In the genomic region with DNA sequence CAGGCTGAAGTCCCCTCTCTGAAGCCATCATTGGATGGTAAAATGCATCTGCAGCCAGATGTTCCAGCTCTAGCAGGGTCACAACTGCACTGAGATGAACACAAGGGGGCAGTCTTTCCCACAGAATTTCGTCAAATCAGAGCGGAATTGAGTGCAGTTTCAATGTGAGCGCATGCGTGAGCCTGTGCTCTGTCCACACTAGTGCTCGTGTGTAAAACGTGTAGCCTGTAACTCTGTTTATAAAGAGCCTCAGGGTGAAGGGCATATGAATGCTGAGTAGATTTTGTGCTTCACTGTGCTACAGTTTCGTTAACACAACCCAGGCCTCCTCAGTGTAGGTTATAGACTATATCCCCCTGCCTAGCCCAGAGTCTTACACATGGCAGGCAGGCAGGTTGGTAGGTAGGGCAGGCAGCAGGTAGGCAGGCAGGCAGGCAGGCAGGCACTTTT, we compare ENCODE assay signal across 8 cellular contexts.
DNase-seq lines count a peak whose midpoint lies in the region; ATAC-seq, FAIRE-seq and TF ChIP-seq lines count a peak whose summit lies in the region.

No MANE protein-coding gene starts in this region.

- no peaks in the 10 kb centered on the region for H3K79me2 ChIP-seq in keratinocyte (ENCODE audit: control insufficient read depth, insufficient read depth, low read length)

- FAIRE-seq in keratinocyte (lab: Jason Lieb, UNC): peak; percentile 96

- POLR2A ChIA-PET in A673 (lab: Charles Lee; ENCODE audit: low non-redundant PET): no interaction called here

- H3K4me3 ChIP-seq in A673 (ENCODE audit: low read depth, low read length, poor library complexity, severe bottlenecking): no peak overlapping the region
- H3K4me3 ChIP-seq in keratinocyte (ENCODE audit: control insufficient read depth in 2 of 3, extremely low read depth in 1 of 3, insufficient read depth in 2 of 3, low read depth in 1 of 3, low read length in 3 of 3): peak overlapping the region in 1 of 3 experiments; percentile 40

- dilution Hi-C loops in keratinocyte (cut with MboI; ENCODE audit: extremely low pct_ligation_motif_present, low sequenced_read_pairs): no loop called here

- ATAC-seq in GM18498 (IDR thresholded peaks at IDR 0.05; ENCODE audit: unreplicated experiment): peak; percentile 98
- ATAC-seq in HG02885 (IDR thresholded peaks at IDR 0.05; ENCODE audit: poor library complexity, unreplicated experiment): peak; percentile 93

- peak; percentile 86 for DNase-seq in A673 (ENCODE audit: low spot score)
- peak; percentile 76 for DNase-seq in NCI-H1694 treated with DMSO at 0.1 percent for 48 hours (lab: John Stamatoyannopoulos, UW)
- DNase-seq in UCSD-AML1 (lab: John Stamatoyannopoulos, UW; ENCODE audit: unreplicated experiment): peak; percentile 32
- DNase-seq in T47D (ENCODE audit: low read depth in 1 of 2, low spot score in 1 of 2): peak; percentile 60 to 89
- DNase-seq in keratinocyte (ENCODE audit: low read depth, low spot score): peak; percentile 26
- DNase-seq in stimulated activated CD4-positive, alpha-beta T cell treated with anti-CD3 and anti-CD28 coated beads, Interleukin-2, amount 100 ng/mL, for 24 hours: peak; percentile 70 to 78

- CTCF ChIA-PET in A673 (lab: Charles Lee): interaction anchor here (0.6 kb wide), 1 partner anchor 74 kb away, joined by 3 read pairs; no protein-coding TSS in a partner anchor

- intact Hi-C loops in A673 (cut with micrococcal nuclease; ENCODE audit: unreplicated experiment): no loop called here

- peak overlapping the region; percentile 70 for H2AFZ ChIP-seq in keratinocyte (ENCODE audit: control insufficient read depth, low read length)

- no peaks in the 10 kb centered on the region for H3K4me1 ChIP-seq in A673 (ENCODE audit: insufficient read depth, low read length, poor library complexity, severe bottlenecking)
- no peaks in the 10 kb centered on the region for H3K4me1 ChIP-seq in keratinocyte (ENCODE audit: control insufficient read depth, extremely low read depth, insufficient read depth, low read length)

- in situ Hi-C loops in T47D (cut with HindIII; ENCODE audit: low pct_unique_long_range_greater_than_20kb, low sequenced_read_pairs): no loop called here

- H3K9me3 ChIP-seq in A673 (ENCODE audit: low read depth, low read length, poor library complexity, severe bottlenecking) (no peaks in the 10 kb centered on the region), keratinocyte (ENCODE audit: control insufficient read depth, low read depth, low read length) (no peaks in the 10 kb centered on the region)

- H3K9me1 ChIP-seq in keratinocyte (ENCODE audit: control insufficient read depth, extremely low read depth, insufficient read depth, low read length): no peaks in the 10 kb centered on the region

- H3K4me2 ChIP-seq in keratinocyte (ENCODE audit: control insufficient read depth, extremely low read depth, insufficient read depth, low read depth, low read length): peak overlapping the region; percentile 46

- TF ChIP-seq CTCF in A673 (conservative IDR thresholded peaks at IDR 0.05; ENCODE audit: low read depth, low read length) (peak; percentile 83), keratinocyte (optimal IDR thresholded peaks at IDR 0.05 in 1 of 3, IDR thresholded peaks at IDR 0.05 in 1 of 3, conservative IDR thresholded peaks at IDR 0.05 in 1 of 3; ENCODE audit: extremely low read depth in 1 of 3, insufficient read depth in 2 of 3, low read length in 3 of 3) (peak; percentile 72 to 94 (median 85))

- H3K36me3 ChIP-seq in A673 (ENCODE audit: insufficient read depth, low read length, poor library complexity, severe bottlenecking) (no peaks in the 10 kb centered on the region), keratinocyte (ENCODE audit: control insufficient read depth in 2 of 2, extremely low read depth in 1 of 2, insufficient read depth in 2 of 2, low read length in 2 of 2) (no peaks in the 10 kb centered on the region)

- no peaks in the 10 kb centered on the region for H4K20me1 ChIP-seq in keratinocyte (ENCODE audit: control insufficient read depth, extremely low read depth, insufficient read depth, low read length)

- peaks cover 5% of the 10 kb centered on the region for H3K27me3 ChIP-seq in A673 (replicated peaks; ENCODE audit: insufficient read depth, low read depth, low read length, poor library complexity)
- no peaks in the 10 kb centered on the region for H3K27me3 ChIP-seq in keratinocyte (ENCODE audit: control insufficient read depth, extremely low read depth, insufficient read depth, low read length)

- H3K9ac ChIP-seq in keratinocyte (ENCODE audit: control insufficient read depth, extremely low read depth, insufficient read depth, low read length): no peak overlapping the region

- H3K27ac ChIP-seq in A673 (ENCODE audit: low read depth, low read length, poor library complexity, severe bottlenecking): no peak overlapping the region
- no peak overlapping the region for H3K27ac ChIP-seq in keratinocyte (ENCODE audit: control insufficient read depth, insufficient read depth, low read length)

- BruUV-seq in A673 (replicated peaks; lab: Mats Ljungman, UMichigan): no TSS peak

Comparison
In these comparisons a context has a peak if more than half of its experiments do, and no peak if none do; other contexts are left out.
1. DNase-seq: peak in every context shown above with its lines; median percentile 86 in A673; 76 in NCI-H1694 treated with DMSO at 0.1 percent for 48 hours; 74 in T47D; 74 in stimulated activated CD4-positive, alpha-beta T cell treated with anti-CD3 and anti-CD28 coated beads, Interleukin-2, amount 100 ng/mL, for 24 hours; 32 in UCSD-AML1; 26 in keratinocyte.